In genomic region chr1:145926706-145927072, GRCh38 we compare ENCODE assay signal across 8 cellular contexts. TPM values are rescaled to one million over a fixed set of nuclear protein-coding genes. Genes with fewer than 3 reads are reported as not detected.
DNase-seq lines count a peak whose midpoint lies in the region; ATAC-seq and TF ChIP-seq lines count a peak whose summit lies in the region.

No MANE protein-coding gene starts in this region.

- peak; percentile 4 for ATAC-seq in GM21381 (IDR thresholded peaks at IDR 0.05; ENCODE audit: unreplicated experiment)
- peak; percentile 1 for ATAC-seq in central memory CD8-positive, alpha-beta T cell (replicated peaks; ENCODE audit: extremely low read depth, poor library complexity, severe bottlenecking)

- no peak overlapping the region for H3K4ac ChIP-seq in neuronal stem cell (ENCODE audit: low read length)

- no peak for DNase-seq in OCI-LY7 (ENCODE audit: low spot score)
- DNase-seq in central memory CD8-positive, alpha-beta T cell (ENCODE audit: low spot score in 2 of 2) = no peak
- no peak for DNase-seq in neuronal stem cell (ENCODE audit: low spot score)
- no peak for DNase-seq in GM20000 (ENCODE audit: low spot score)
- DNase-seq in HCEC 1CT = no peak
- no peak for DNase-seq in Kasumi-1 (lab: John Stamatoyannopoulos, UW)
- no peak for DNase-seq in activated gamma-delta T cell treated with Interleukin-2 at 50 U/mL for 16 hours

- H2AFZ ChIP-seq in OCI-LY7 (ENCODE audit: low read length) (no peak overlapping the region), neuronal stem cell (ENCODE audit: low read length) (peak overlapping the region; percentile 72)

- H3K27ac Mint-ChIP-seq in central memory CD8-positive, alpha-beta T cell (ENCODE audit: low read depth) = no peak overlapping the region

- no peak overlapping the region for H4K91ac ChIP-seq in neuronal stem cell (ENCODE audit: low read depth, low read length, poor library complexity)

- H3K9me3 Mint-ChIP-seq in central memory CD8-positive, alpha-beta T cell = no peaks in the 10 kb centered on the region

- no peak overlapping the region for H3K18ac ChIP-seq in neuronal stem cell (ENCODE audit: low read length)

- H3K36me3 Mint-ChIP-seq in central memory CD8-positive, alpha-beta T cell (ENCODE audit: insufficient read depth) = peaks cover 25% of the 10 kb centered on the region

- H3K4me3 Mint-ChIP-seq in central memory CD8-positive, alpha-beta T cell = no peak overlapping the region

- peak overlapping the region; percentile 92 for H3K4me3 ChIP-seq in OCI-LY7 (ENCODE audit: low read depth, low read length, poor library complexity, severe bottlenecking)
- H3K4me3 ChIP-seq in neuronal stem cell (ENCODE audit: low read length in 2 of 2) = peak overlapping the region; percentile 76 to 91

- H4K20me1 ChIP-seq in OCI-LY7 (ENCODE audit: insufficient read depth, low read length) = no peaks in the 10 kb centered on the region; the same call in 1 of the 2 replicates

- CTCF ChIA-PET in OCI-LY7 (lab: Charles Lee; ENCODE audit: unreplicated experiment) = interaction anchor here (1.1 kb wide), 1 partner anchor 8 kb away, joined by 3 read pairs; the partner anchor contains the start of gene PEX11B

- H3K23ac ChIP-seq in neuronal stem cell (ENCODE audit: low read depth, low read length, poor library complexity) = no peak overlapping the region

- POLR2A ChIA-PET in OCI-LY7 (lab: Charles Lee) = interaction anchor here (0.5 to 2.2 kb wide), 9 partner anchors 15 to 129 kb away, joined by 3 to 20 read pairs (median 5); partner anchors contain the start of genes ANKRD34A, LIX1L, NUDT17 and PIAS3

- H2AK5ac ChIP-seq in neuronal stem cell (ENCODE audit: low read depth, low read length) = no peak overlapping the region

- H2BK5ac ChIP-seq in neuronal stem cell (ENCODE audit: low read length) = no peak overlapping the region

- TF ChIP-seq CTCF in OCI-LY7 (conservative IDR thresholded peaks at IDR 0.05; ENCODE audit: low read length) = no peak
- TF ChIP-seq CTCF in GM20000 (IDR thresholded peaks at IDR 0.05; ENCODE audit: extremely low read depth, missing control alignments) = no peak

- no peak overlapping the region for H2BK15ac ChIP-seq in neuronal stem cell (ENCODE audit: low read length)

- H3K9me3 ChIP-seq in OCI-LY7 (ENCODE audit: low read length) (no peaks in the 10 kb centered on the region), neuronal stem cell (replicated peaks in 1 of 2; ENCODE audit: control insufficient read depth in 2 of 2, insufficient read depth in 1 of 2, low read depth in 1 of 2, low read length in 2 of 2) (no peaks in the 10 kb centered on the region)

- H3K36me3 ChIP-seq in OCI-LY7 (ENCODE audit: insufficient read depth, low read length) (peaks cover 37% of the 10 kb centered on the region), neuronal stem cell (replicated peaks in 1 of 2; ENCODE audit: control insufficient read depth in 2 of 2, insufficient read depth in 2 of 2, low read length in 2 of 2) (peaks cover 7 to 40% of the 10 kb centered on the region in 2 donors)

- no peaks in the 10 kb centered on the region for H3K27me3 Mint-ChIP-seq in central memory CD8-positive, alpha-beta T cell

- no peaks in the 10 kb centered on the region for H3K27me3 ChIP-seq in neuronal stem cell (ENCODE audit: control insufficient read depth in 3 of 3, insufficient read depth in 3 of 3, low read depth in 1 of 3, low read length in 3 of 3)

- H3K9me2 ChIP-seq in OCI-LY7 (ENCODE audit: insufficient read depth, low read length) = no peaks in the 10 kb centered on the region

- intact Hi-C loops in OCI-LY7 (cut with micrococcal nuclease; ENCODE audit: unreplicated experiment) = loop anchor here (1.0 to 5.0 kb wide), 2 partner anchors 38 to 71 kb away; partner anchors contain the start of genes ANKRD34A, POLR3GL and TXNIP

- peaks cover 20% of the 10 kb centered on the region for H3K4me1 ChIP-seq in OCI-LY7 (ENCODE audit: insufficient read depth, low read length, poor library complexity, severe bottlenecking)
- peaks cover 1 to 5% of the 10 kb centered on the region in 2 donors for H3K4me1 ChIP-seq in neuronal stem cell (ENCODE audit: control insufficient read depth in 2 of 2, insufficient read depth in 1 of 2, low read depth in 1 of 2, low read length in 2 of 2)

- H3K4me2 ChIP-seq in OCI-LY7 (ENCODE audit: low read length) = peak overlapping the region; percentile 84
- peak overlapping the region; percentile 55 for H3K4me2 ChIP-seq in neuronal stem cell (ENCODE audit: insufficient read depth, low read length, poor library complexity, severe bottlenecking)

- no peak overlapping the region for H3K14ac ChIP-seq in neuronal stem cell (ENCODE audit: low read length)

- H3K79me2 ChIP-seq in OCI-LY7 (ENCODE audit: insufficient read depth, low read depth, low read length) = peaks cover 16% of the 10 kb centered on the region

- no peak overlapping the region for H3K9ac ChIP-seq in neuronal stem cell (ENCODE audit: low read depth, low read length, poor library complexity)

- no CpG with 5 or more reads among the region's 18 CpGs for WGBS in neuronal stem cell (ENCODE audit: extremely low coverage in 2 of 2, insufficient read length in 2 of 2, insufficient replicate concordance in 1 of 2), 2 donors

- no peak overlapping the region for H2BK120ac ChIP-seq in neuronal stem cell (ENCODE audit: low read depth, low read length)

- H2BK12ac ChIP-seq in neuronal stem cell (ENCODE audit: low read length) = no peak overlapping the region

- peak overlapping the region; percentile 91 for H3K27ac ChIP-seq in OCI-LY7 (ENCODE audit: low read depth, low read length, poor library complexity, severe bottlenecking)
- H3K27ac ChIP-seq in neuronal stem cell (replicated peaks; ENCODE audit: low read length) = no peak overlapping the region

- H3K79me1 ChIP-seq in neuronal stem cell (ENCODE audit: low read depth, low read length) = peaks cover 5% of the 10 kb centered on the region

- H3K4me1 Mint-ChIP-seq in central memory CD8-positive, alpha-beta T cell = peaks cover 15% of the 10 kb centered on the region

- H4K8ac ChIP-seq in neuronal stem cell (ENCODE audit: low read depth, low read length) = no peak overlapping the region

- BruUV-seq in OCI-LY7 (replicated peaks; lab: Mats Ljungman, UMichigan) = no TSS peak

RNA-seq across cellular contexts. Expression of gene RBM8A, which starts 0.6 kb away (rescaled TPM):
- total RNA-seq in OCI-LY7 (2014; rRNA removed; shearing (Covaris generic)) = 135 and 239 TPM in 2 replicates
- 177 and 200 TPM in 2 replicates for total RNA-seq in OCI-LY7 (2022)
- polyA plus RNA-seq in neuronal stem cell (2013, experiment 1 of 2) = 178 TPM
- polyA plus RNA-seq in neuronal stem cell (2013, experiment 2 of 2) = 188 TPM

RNA-seq across cellular contexts. Expression of gene PEX11B, which starts 8.2 kb away (rescaled TPM):
- total RNA-seq in OCI-LY7 (2014; rRNA removed; shearing (Covaris generic)) = 18.2 and 19.5 TPM in 2 replicates
- 29.8 and 32.9 TPM in 2 replicates for total RNA-seq in OCI-LY7 (2022)
- polyA plus RNA-seq in neuronal stem cell (2013, experiment 1 of 2) = 13.5 TPM
- polyA plus RNA-seq in neuronal stem cell (2013, experiment 2 of 2) = 12.5 TPM

RNA-seq across cellular contexts. Expression of gene ITGA10, which starts 16.8 kb away (rescaled TPM):
- 0.82 and 1.5 TPM in 2 replicates for total RNA-seq in OCI-LY7 (2014; rRNA removed; shearing (Covaris generic))
- total RNA-seq in OCI-LY7 (2022) = 0.87 and 1.5 TPM in 2 replicates
- polyA plus RNA-seq in neuronal stem cell (2013, experiment 1 of 2) = 0.01 TPM
- polyA plus RNA-seq in neuronal stem cell (2013, experiment 2 of 2) = 0.04 TPM

RNA-seq across cellular contexts. Expression of gene LIX1L, which starts 31.1 kb away (rescaled TPM):
- total RNA-seq in OCI-LY7 (2014; rRNA removed; shearing (Covaris generic)) = 10.2 and 11.6 TPM in 2 replicates
- 26.3 and 31.8 TPM in 2 replicates for total RNA-seq in OCI-LY7 (2022)
- polyA plus RNA-seq in neuronal stem cell (2013, experiment 1 of 2) = 17.1 TPM
- 17.4 TPM for polyA plus RNA-seq in neuronal stem cell (2013, experiment 2 of 2)

RNA-seq across cellular contexts. Expression of gene ANKRD34A, which starts 37.7 kb away (rescaled TPM):
- 0.62 and 1.9 TPM in 2 replicates for total RNA-seq in OCI-LY7 (2014; rRNA removed; shearing (Covaris generic))
- 4.5 and 4.8 TPM in 2 replicates for total RNA-seq in OCI-LY7 (2022)
- 0.10 TPM for polyA plus RNA-seq in neuronal stem cell (2013, experiment 1 of 2)
- polyA plus RNA-seq in neuronal stem cell (2013, experiment 2 of 2) = 0.10 TPM
